35 cellular contexts compared by ENCODE assay signal in genomic region chr11:2718817-2719438, GRCh38.
"Had no signal": no experiment of that assay in that cellular context is flagged by ENCODE, and none has a peak within 500 bp of the region (broad histone marks: within the 10 kb centered on the region; RNA-seq: fewer than 3 reads in every experiment).

No MANE protein-coding gene starts in this region.

- H3K27ac Mint-ChIP-seq: activated CD4-positive, alpha-beta memory T cell treated with anti-CD3 and anti-CD28 coated beads for 36 hours; activated CD4-positive, alpha-beta T cell treated with anti-CD3 and anti-CD28 coated beads, Interleukin-2, amount 10 ng/mL, durations not matched to agents 24 days and 14 days; activated naive CD4-positive, alpha-beta T cell treated with anti-CD3 and anti-CD28 coated beads, Interleukin-2, amount 50 U/mL, for 24 hours; activated T-cell treated with anti-CD3 and anti-CD28 coated beads, Interleukin-2, amount 50 U/mL, for 24 hours; natural killer cell; stimulated activated memory B cell treated with anti-CD40 and anti-IgM and Interleukin-4, amounts not matched to agents 10 μg/mL and 1 μg/mL and 100 μg/mL, for 72 hours; stimulated activated naive CD8-positive, alpha-beta T cell treated with anti-CD3 and anti-CD28 coated beads, Interleukin-15, amount 100 ng/mL, for 72 hours; T-helper 1 cell treated with Interleukin-12 subunit alpha and Interleukin-12 subunit beta and Interleukin-4 antibody, amounts not matched to agents 30 μg/mL and 1 μg/mL, for 36 hours had no signal

- H3K27me3 ChIP-seq: dorsolateral prefrontal cortex, ovary, upper lobe of left lung, vagina had no signal

- H3K4me1 ChIP-seq: lower lobe of right lung, prostate gland, upper lobe of left lung had no signal

- H3K9me3 Mint-ChIP-seq: activated CD4-positive, alpha-beta memory T cell treated with anti-CD3 and anti-CD28 coated beads for 36 hours; activated CD4-positive, alpha-beta T cell treated with anti-CD3 and anti-CD28 coated beads, Interleukin-2, amount 10 ng/mL, durations not matched to agents 24 days and 14 days; activated naive CD4-positive, alpha-beta T cell treated with anti-CD3 and anti-CD28 coated beads, Interleukin-2, amount 50 U/mL, for 24 hours; activated T-cell treated with anti-CD3 and anti-CD28 coated beads, Interleukin-2, amount 50 U/mL, for 24 hours; natural killer cell; stimulated activated memory B cell treated with anti-CD40 and anti-IgM and Interleukin-4, amounts not matched to agents 10 μg/mL and 1 μg/mL and 100 μg/mL, for 72 hours; stimulated activated naive CD8-positive, alpha-beta T cell treated with anti-CD3 and anti-CD28 coated beads, Interleukin-15, amount 100 ng/mL, for 72 hours; T-helper 1 cell treated with Interleukin-12 subunit alpha and Interleukin-12 subunit beta and Interleukin-4 antibody, amounts not matched to agents 30 μg/mL and 1 μg/mL, for 36 hours had no signal

- H3K4me1 Mint-ChIP-seq: activated CD4-positive, alpha-beta T cell treated with anti-CD3 and anti-CD28 coated beads, Interleukin-2, amount 10 ng/mL, durations not matched to agents 24 days and 14 days; activated naive CD4-positive, alpha-beta T cell treated with anti-CD3 and anti-CD28 coated beads, Interleukin-2, amount 50 U/mL, for 24 hours; natural killer cell; stimulated activated memory B cell treated with anti-CD40 and anti-IgM and Interleukin-4, amounts not matched to agents 10 μg/mL and 1 μg/mL and 100 μg/mL, for 72 hours; stimulated activated naive CD8-positive, alpha-beta T cell treated with anti-CD3 and anti-CD28 coated beads, Interleukin-15, amount 100 ng/mL, for 72 hours had no signal

- H3K36me3 Mint-ChIP-seq: activated CD4-positive, alpha-beta memory T cell treated with anti-CD3 and anti-CD28 coated beads for 36 hours; natural killer cell had no signal

- H3K9me3 ChIP-seq: lower lobe of right lung, ovary, prostate gland, upper lobe of left lung, vagina had no signal

- H3K4me2 ChIP-seq: smooth muscle cell had no signal

- H3K27me3 Mint-ChIP-seq: activated CD4-positive, alpha-beta memory T cell treated with anti-CD3 and anti-CD28 coated beads for 36 hours; activated CD4-positive, alpha-beta T cell treated with anti-CD3 and anti-CD28 coated beads, Interleukin-2, amount 10 ng/mL, durations not matched to agents 24 days and 14 days; activated naive CD4-positive, alpha-beta T cell treated with anti-CD3 and anti-CD28 coated beads, Interleukin-2, amount 50 U/mL, for 24 hours; activated T-cell treated with anti-CD3 and anti-CD28 coated beads, Interleukin-2, amount 50 U/mL, for 24 hours; stimulated activated memory B cell treated with anti-CD40 and anti-IgM and Interleukin-4, amounts not matched to agents 10 μg/mL and 1 μg/mL and 100 μg/mL, for 72 hours; stimulated activated naive CD8-positive, alpha-beta T cell treated with anti-CD3 and anti-CD28 coated beads, Interleukin-15, amount 100 ng/mL, for 72 hours had no signal

- ATAC-seq: esophagus mucosa; left lobe of liver; lower lobe of right lung; natural killer cell; stimulated activated memory B cell treated with anti-CD40 and anti-IgM and Interleukin-4, amounts not matched to agents 10 μg/mL and 1 μg/mL and 100 μg/mL, for 72 hours; stimulated activated naive CD8-positive, alpha-beta T cell treated with anti-CD3 and anti-CD28 coated beads, Interleukin-15, amount 100 ng/mL, for 72 hours had no signal

- H3K4me3 Mint-ChIP-seq: activated CD4-positive, alpha-beta memory T cell treated with anti-CD3 and anti-CD28 coated beads for 36 hours; activated CD4-positive, alpha-beta T cell treated with anti-CD3 and anti-CD28 coated beads, Interleukin-2, amount 10 ng/mL, durations not matched to agents 24 days and 14 days; activated naive CD4-positive, alpha-beta T cell treated with anti-CD3 and anti-CD28 coated beads, Interleukin-2, amount 50 U/mL, for 24 hours; activated T-cell treated with anti-CD3 and anti-CD28 coated beads, Interleukin-2, amount 50 U/mL, for 24 hours; natural killer cell; stimulated activated memory B cell treated with anti-CD40 and anti-IgM and Interleukin-4, amounts not matched to agents 10 μg/mL and 1 μg/mL and 100 μg/mL, for 72 hours; stimulated activated naive CD8-positive, alpha-beta T cell treated with anti-CD3 and anti-CD28 coated beads, Interleukin-15, amount 100 ng/mL, for 72 hours; T-helper 1 cell treated with Interleukin-12 subunit alpha and Interleukin-12 subunit beta and Interleukin-4 antibody, amounts not matched to agents 30 μg/mL and 1 μg/mL, for 36 hours had no signal

- H3K36me3 ChIP-seq: lower lobe of right lung, ovary, prostate gland, upper lobe of left lung, vagina, WERI-Rb-1 had no signal

- H3K4me3 ChIP-seq: coronary artery, dorsolateral prefrontal cortex, lower lobe of right lung, ovary, prostate gland, smooth muscle cell, upper lobe of left lung, vagina had no signal

- H3K27ac ChIP-seq: coronary artery, dorsolateral prefrontal cortex, lower lobe of right lung, ovary, prostate gland, upper lobe of left lung, vagina, WERI-Rb-1 had no signal

- DNase-seq: activated CD4-positive, alpha-beta memory T cell treated with anti-CD3 and anti-CD28 coated beads for 36 hours; activated CD4-positive, alpha-beta T cell treated with anti-CD3 and anti-CD28 coated beads, Interleukin-2, amount 10 ng/mL, durations not matched to agents 24 days and 14 days; activated CD4-positive, CD25-positive, alpha-beta regulatory T cell treated with anti-CD3 and anti-CD28 coated beads, Interleukin-2, amount 50 U/mL, for 72 hours; activated CD8-positive, alpha-beta memory T cell treated with anti-CD3 and anti-CD28 coated beads, Interleukin-2, amount 50 U/mL, for 4 hours; activated gamma-delta T cell; activated T-cell treated with anti-CD3 and anti-CD28 coated beads, Interleukin-2, amount 50 U/mL, for 24 hours; dorsolateral prefrontal cortex; effector memory CD4-positive, alpha-beta T cell; foreskin fibroblast; head of caudate nucleus; hypothalamus; kidney glomerular epithelial cell; lower lobe of right lung; mesendoderm; natural killer cell; ovary; retina; stimulated activated CD4-positive, alpha-beta T cell treated with anti-CD3 and anti-CD28 coated beads, Interleukin-1b, Interleukin-23, amount 100 ng/mL, for 48 hours; stimulated activated CD4-positive, alpha-beta T cell treated with anti-CD3 and anti-CD28 coated beads, Interleukin-4, amount 100 ng/mL, for 4 hours; stimulated activated CD8-positive, alpha-beta memory T cell treated with anti-CD3 and anti-CD28 coated beads, Interleukin-4, amount 100 ng/mL, for 48 hours; stimulated activated naive CD8-positive, alpha-beta T cell treated with anti-CD3 and anti-CD28 coated beads, Interleukin-15, amount 100 ng/mL, for 72 hours; substantia nigra; SW 1271; T-helper 9 cell; upper lobe of left lung; WERI-Rb-1 had no signal
